13 cellular contexts compared by ENCODE assay signal in genomic region chr3:119598410-119599098, GRCh38. TPM values are rescaled to one million over a fixed set of nuclear protein-coding genes. Genes with fewer than 3 reads are reported as not detected.
DNase-seq lines count a peak whose midpoint lies in the region; ATAC-seq and TF ChIP-seq lines count a peak whose summit lies in the region.
"Had no signal": no experiment of that assay in that cellular context is flagged by ENCODE, and none has a peak within 500 bp of the region (broad histone marks: within the 10 kb centered on the region; RNA-seq: fewer than 3 reads in every experiment).

No MANE protein-coding gene starts in this region.

- H3K36me3 ChIP-seq in right lobe of liver (no peaks in the 10 kb centered on the region), WERI-Rb-1 (no peaks in the 10 kb centered on the region)

- DNase-seq in right lobe of liver (no peak), WERI-Rb-1 (no peak), NCI-H146 treated with DMSO at 0.1 percent for 48 hours (lab: John Stamatoyannopoulos, UW; ENCODE audit: unreplicated experiment) (no peak), pons (ENCODE audit: low spot score) (no peak), SIG-M5 treated with dmso at 0.1 percent for 504 hours (lab: John Stamatoyannopoulos, UW; ENCODE audit: unreplicated experiment) (no peak)
- DNase-seq: hypothalamus, NCI-H1105 treated with DMSO at 0.1 percent for 48 hours had no signal

- H3K27me3 ChIP-seq in right lobe of liver (no peaks in the 10 kb centered on the region), WERI-Rb-1 (ENCODE audit: insufficient read depth, low read depth, severe bottlenecking) (no peaks in the 10 kb centered on the region)

- H3K4me3 ChIP-seq in right lobe of liver: peak overlapping the region in 1 of 3 donors; percentile 15
- H3K4me3 ChIP-seq in WERI-Rb-1 (ENCODE audit: low read depth, low read length): no peak overlapping the region

- ATAC-seq in GM18502 (IDR thresholded peaks at IDR 0.05; ENCODE audit: poor library complexity, unreplicated experiment): peak; percentile 49
- ATAC-seq in GM19438 (IDR thresholded peaks at IDR 0.05; ENCODE audit: low read depth, unreplicated experiment): peak; percentile 34
- ATAC-seq in HG03045 (IDR thresholded peaks at IDR 0.05; ENCODE audit: unreplicated experiment): peak; percentile 53
- peak; percentile 54 to 74 (median 70) for ATAC-seq in right lobe of liver
- ATAC-seq: Panc1 had no signal

- TF ChIP-seq CTCF in right lobe of liver (IDR thresholded peaks at IDR 0.05) (no peak), WERI-Rb-1 (IDR thresholded peaks at IDR 0.05; ENCODE audit: low read depth, low read length) (no peak)

- no peaks in the 10 kb centered on the region for H3K9me3 ChIP-seq in right lobe of liver
- H3K9me3 ChIP-seq in WERI-Rb-1 (ENCODE audit: severe bottlenecking): no peaks in the 10 kb centered on the region
- H3K9me3 ChIP-seq: Caco-2 had no signal

- intact Hi-C loops in right lobe of liver (cut with DNase I): no loop called here

- WGBS in right lobe of liver (ENCODE audit: insufficient coverage, low coverage, low lambda C conversion rate, missing lambda C conversion rate): 80% methylated on average over 1 of the region's 1 CpG

- H3K27ac ChIP-seq in right lobe of liver: peak overlapping the region in 2 of 3 donors; percentile 10 to 87
- no peak overlapping the region for H3K27ac ChIP-seq in WERI-Rb-1

- TF ChIP-seq POLR2A in right lobe of liver (IDR thresholded peaks at IDR 0.05): no peak

- H3K4me1 ChIP-seq in right lobe of liver: peaks cover 0 to 24% (median 10%) of the 10 kb centered on the region in 4 donors

RNA-seq across cellular contexts. Expression of gene PLA1A, which starts 0.9 kb away (rescaled TPM):
- total RNA-seq in right lobe of liver: 10 to 100 TPM in 5 of 6 experiments, 1 to 10 TPM in 1; 9.9 to 30.2 (median 15.9) TPM

RNA-seq across cellular contexts. Expression of gene ADPRH, which starts 19.3 kb away (rescaled TPM):
- total RNA-seq in right lobe of liver: 1 to 10 TPM; 2.5 to 3.8 (median 2.8) TPM

RNA-seq across cellular contexts. Expression of gene CD80, which starts 39.1 kb away (rescaled TPM):
- total RNA-seq in right lobe of liver: 1 to 10 TPM in 2 of 6 experiments, under 1 TPM in 4; 0.26 to 1.3 (median 0.51) TPM
- total RNA-seq: Caco-2, chondrocyte had no signal
